1 cellular context compared by ENCODE assay signal in genomic region chr2:226835796-226836547, GRCh38.
TF ChIP-seq lines count a peak whose summit lies in the region.

TSS of gene RHBDD1 (plus strand) at chr2:226836054. CDS start at chr2:226864694, 28,640 bp downstream.

TF ChIP-seq in K562, 482 proteins besides CTCF, POLR2A, EP300 and RAD21 (continued from another document and continues in another):
- no peak for TF ChIP-seq E2F3 (CRISPR knock-in tag; IDR thresholded peaks at IDR 0.05)
- no peak for TF ChIP-seq HLTF (IDR thresholded peaks at IDR 0.05)
- peak; percentile 98 for TF ChIP-seq ZBTB2 (IDR thresholded peaks at IDR 0.05)
- no peak for TF ChIP-seq ZKSCAN3 (CRISPR knock-in tag; IDR thresholded peaks at IDR 0.05)
- TF ChIP-seq DIDO1 (tag; IDR thresholded peaks at IDR 0.05; ENCODE audit: low read depth), result no peak
- TF ChIP-seq RBM14 (IDR thresholded peaks at IDR 0.05; ENCODE audit: borderline replicate concordance, insufficient read depth, low read depth, low read length), result no peak
- no peak for TF ChIP-seq NBN (IDR thresholded peaks at IDR 0.05; ENCODE audit: low read depth)
- no peak for TF ChIP-seq SAP30 (IDR thresholded peaks at IDR 0.05; ENCODE audit: borderline replicate concordance, insufficient read depth, low read depth, low read length, poor library complexity, severe bottlenecking)
- TF ChIP-seq ARNT (IDR thresholded peaks at IDR 0.05), result no peak
- no peak for TF ChIP-seq POLR3A (IDR thresholded peaks at IDR 0.05; ENCODE audit: borderline replicate concordance, extremely low read depth, insufficient read depth, insufficient read length)
- no peak for TF ChIP-seq NR2F6 (CRISPR knock-in tag; IDR thresholded peaks at IDR 0.05)
- no peak; the same call in 1 of the 2 replicates for TF ChIP-seq ZNF584 (CRISPR knock-in tag; IDR thresholded peaks at IDR 0.05; ENCODE audit: low read depth)
- no peak for TF ChIP-seq SIX5 (IDR thresholded peaks at IDR 0.05; ENCODE audit: borderline replicate concordance in 1 of 2, insufficient read depth in 1 of 2, low read depth in 1 of 2, low read length in 2 of 2)
- no peak for TF ChIP-seq ZNF146 (CRISPR knock-in tag; IDR thresholded peaks at IDR 0.05; ENCODE audit: unreplicated experiment)
- TF ChIP-seq KLF1 (tag; IDR thresholded peaks at IDR 0.05), result no peak
- 0 out of 4 replicates have a peak, but pooled peaks have one; percentile 6 to 31 for TF ChIP-seq UBTF (IDR thresholded peaks at IDR 0.05; ENCODE audit: borderline replicate concordance in 1 of 2, low read depth in 2 of 2, low read length in 2 of 2)
- TF ChIP-seq TCF7 (IDR thresholded peaks at IDR 0.05; ENCODE audit: borderline replicate concordance), result no peak
- no peak for TF ChIP-seq TOE1 (IDR thresholded peaks at IDR 0.05; ENCODE audit: borderline replicate concordance)
- TF ChIP-seq TOE1 (CRISPR knock-in tag; IDR thresholded peaks at IDR 0.05; ENCODE audit: borderline replicate concordance, low read depth), result peak; percentile 61; the same call in 1 of the 2 replicates
- TF ChIP-seq RBFOX2 (IDR thresholded peaks at IDR 0.05; ENCODE audit: low read depth, low read length), result peak; percentile 99
- no peak for TF ChIP-seq RFX5 (IDR thresholded peaks at IDR 0.05; ENCODE audit: low read depth, low read length)
- no peak for TF ChIP-seq HNRNPK (IDR thresholded peaks at IDR 0.05; ENCODE audit: low read depth, low read length, poor library complexity, severe bottlenecking)
- no peak for TF ChIP-seq SMARCE1 (IDR thresholded peaks at IDR 0.05)
- no peak for TF ChIP-seq PHF21A (IDR thresholded peaks at IDR 0.05; ENCODE audit: borderline replicate concordance, low read depth)
- no peak; the same call in none of the 2 replicates for TF ChIP-seq POLR2AphosphoS5 (IDR thresholded peaks at IDR 0.05; ENCODE audit: control insufficient read depth, insufficient read depth, low read depth, low read length)
- TF ChIP-seq ZNF354B (CRISPR knock-in tag; IDR thresholded peaks at IDR 0.05), result no peak
- no peak for TF ChIP-seq ARID1B (IDR thresholded peaks at IDR 0.05)
- TF ChIP-seq ARID2 (IDR thresholded peaks at IDR 0.05), result no peak
- no peak for TF ChIP-seq IFI16 (CRISPR knock-in tag; IDR thresholded peaks at IDR 0.05)
- peak in 1 of 3 experiments; percentile 37 for TF ChIP-seq YY1 (IDR thresholded peaks at IDR 0.05; ENCODE audit: borderline replicate concordance in 1 of 3, control insufficient read depth in 1 of 3, extremely low read depth in 1 of 3, insufficient read depth in 3 of 3, insufficient read length in 1 of 3, insufficient replicate concordance in 2 of 3, low read depth in 1 of 3, low read length in 2 of 3)
- no peak for TF ChIP-seq ZNF398 (CRISPR knock-in tag; IDR thresholded peaks at IDR 0.05)
- TF ChIP-seq MCM5 (IDR thresholded peaks at IDR 0.05; ENCODE audit: low read depth), result no peak
- TF ChIP-seq POLR2G (IDR thresholded peaks at IDR 0.05; ENCODE audit: low read depth, low read length), result peak; percentile 99
- TF ChIP-seq NFIX (CRISPR knock-in tag; IDR thresholded peaks at IDR 0.05; ENCODE audit: low read depth), result no peak
- no peak for TF ChIP-seq ZNF174 (CRISPR knock-in tag; IDR thresholded peaks at IDR 0.05)
- no peak for TF ChIP-seq ZNF133 (CRISPR knock-in tag; IDR thresholded peaks at IDR 0.05)
- TF ChIP-seq RNF2 (IDR thresholded peaks at IDR 0.05), result peak; percentile 63; the same call in 1 of the 2 replicates
- no peak for TF ChIP-seq NR2C1 (IDR thresholded peaks at IDR 0.05)
- TF ChIP-seq NR2C1 (tag; IDR thresholded peaks at IDR 0.05), result no peak
- TF ChIP-seq TSC22D4 (tag; IDR thresholded peaks at IDR 0.05), result no peak
- TF ChIP-seq JUND (IDR thresholded peaks at IDR 0.05; ENCODE audit: borderline replicate concordance, low read depth, low read length), result no peak
- TF ChIP-seq JUND (tag; IDR thresholded peaks at IDR 0.05; ENCODE audit: borderline replicate concordance, low read depth, low read length), result no peak; the same call in 2 of the 3 replicates
- TF ChIP-seq RFX1 (IDR thresholded peaks at IDR 0.05), result no peak
- TF ChIP-seq FOS (IDR thresholded peaks at IDR 0.05; ENCODE audit: extremely low read depth, insufficient read length), result no peak
- TF ChIP-seq SRSF7 (optimal IDR thresholded peaks at IDR 0.05; ENCODE audit: low read depth, low read length), result no peak
- peak; percentile 89 for TF ChIP-seq ATF3 (IDR thresholded peaks at IDR 0.05)
- TF ChIP-seq ATF3 (CRISPR knock-in tag; conservative IDR thresholded peaks at IDR 0.05), result no peak
- no peak for TF ChIP-seq ZSCAN29 (IDR thresholded peaks at IDR 0.05)
- peak in 1 of 2 experiments; percentile 64; a peak in 1 of 4 replicates for TF ChIP-seq SRF (CRISPR knock-in tag; IDR thresholded peaks at IDR 0.05)
- TF ChIP-seq DLX4 (CRISPR knock-in tag; IDR thresholded peaks at IDR 0.05), result no peak
- peak in 1 of 2 experiments; percentile 53; a peak in 2 of 4 replicates for TF ChIP-seq ZNF639 (CRISPR knock-in tag; conservative IDR thresholded peaks at IDR 0.05 in 1 of 2, IDR thresholded peaks at IDR 0.05 in 1 of 2)
- no peak for TF ChIP-seq ZNF239 (CRISPR knock-in tag; IDR thresholded peaks at IDR 0.05)
